22 cellular contexts compared by ENCODE assay signal in genomic region chr13:113508531-113509254, GRCh38.
"Had no signal": no experiment of that assay in that cellular context is flagged by ENCODE, and none has a peak within 500 bp of the region (broad histone marks: within the 10 kb centered on the region; RNA-seq: fewer than 3 reads in every experiment).

No MANE protein-coding gene starts in this region.

- ATAC-seq: activated naive CD4-positive, alpha-beta T cell treated with anti-CD3 and anti-CD28 coated beads, Interleukin-2, amount 50 U/mL, for 72 hours; left colon; naive thymus-derived CD8-positive, alpha-beta T cell had no signal

- H3K9me3 Mint-ChIP-seq: activated naive CD4-positive, alpha-beta T cell treated with anti-CD3 and anti-CD28 coated beads, Interleukin-2, amount 50 U/mL, for 72 hours had no signal

- H3K9me3 ChIP-seq: adrenal gland, breast epithelium, tibial artery had no signal

- FAIRE-seq: astrocyte had no signal

- H3K27ac ChIP-seq: adrenal gland, breast epithelium, tibial artery, VCaP had no signal

- DNase-seq: activated CD4-positive, alpha-beta T cell treated with anti-CD3 and anti-CD28 coated beads for 1 hour; activated CD4-positive, alpha-beta T cell treated with anti-CD3 and anti-CD28 coated beads, Interleukin-2, amount 50 U/mL, for 48 hours; activated gamma-delta T cell; dermis blood vessel endothelial cell; effector memory CD4-positive, alpha-beta T cell; hypothalamus; islet precursor cell; left colon; mesenchymal stem cell; naive thymus-derived CD8-positive, alpha-beta T cell; stimulated activated CD4-positive, alpha-beta T cell treated with anti-CD3 and anti-CD28 coated beads, Interleukin-12 subunit alpha, Interleukin-12 subunit beta, amount 100 ng/mL, for 4 hours; stimulated activated CD4-positive, alpha-beta T cell treated with anti-CD3 and anti-CD28 coated beads, Interleukin-1b, Interleukin-23, amount 100 ng/mL, for 48 hours; stimulated activated CD8-positive, alpha-beta memory T cell treated with anti-CD3 and anti-CD28 coated beads, Interleukin-4, amount 100 ng/mL, for 48 hours; stimulated activated naive CD4-positive, alpha-beta T cell treated with Interleukin-2 at 50 U/mL for 16 hours; T-helper 1 cell; T-helper 9 cell; tibial artery had no signal

- H3K27me3 ChIP-seq: adrenal gland, breast epithelium, tibial artery had no signal

- H3K4me3 ChIP-seq: adrenal gland, breast epithelium, tibial artery had no signal

- H3K27me3 Mint-ChIP-seq: naive thymus-derived CD8-positive, alpha-beta T cell had no signal

- H3K36me3 Mint-ChIP-seq: activated naive CD4-positive, alpha-beta T cell treated with anti-CD3 and anti-CD28 coated beads, Interleukin-2, amount 50 U/mL, for 72 hours had no signal

- H3K4me3 Mint-ChIP-seq: naive thymus-derived CD8-positive, alpha-beta T cell had no signal

- H3K4me1 ChIP-seq: adrenal gland, breast epithelium had no signal
